ENCODE assay signal across 1 cellular context in the genomic region with DNA sequence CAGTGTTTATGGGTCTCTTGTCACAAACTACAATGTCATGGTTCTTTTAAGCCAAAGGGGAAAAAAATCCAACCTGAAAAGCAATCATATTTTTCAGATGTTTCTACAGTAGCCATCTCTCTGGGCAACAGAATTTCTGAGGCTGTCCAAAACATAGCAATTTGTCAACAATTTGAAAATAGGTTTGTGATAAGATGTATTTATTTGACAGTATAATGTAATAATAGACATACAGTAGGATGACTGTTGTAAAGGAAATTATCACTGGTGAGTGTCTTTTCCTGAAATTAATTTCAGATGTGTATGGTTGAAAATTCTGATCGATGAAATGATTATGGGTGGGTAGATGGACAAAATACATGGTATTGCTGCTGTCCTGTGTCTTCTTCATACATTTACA.
TF ChIP-seq lines count a peak whose summit lies in the region.

No MANE protein-coding gene starts in this region.

TF ChIP-seq in SK-N-SH, 30 proteins besides CTCF, POLR2A, EP300 and RAD21 (continued from another document):
- TF ChIP-seq, protein P1, sequence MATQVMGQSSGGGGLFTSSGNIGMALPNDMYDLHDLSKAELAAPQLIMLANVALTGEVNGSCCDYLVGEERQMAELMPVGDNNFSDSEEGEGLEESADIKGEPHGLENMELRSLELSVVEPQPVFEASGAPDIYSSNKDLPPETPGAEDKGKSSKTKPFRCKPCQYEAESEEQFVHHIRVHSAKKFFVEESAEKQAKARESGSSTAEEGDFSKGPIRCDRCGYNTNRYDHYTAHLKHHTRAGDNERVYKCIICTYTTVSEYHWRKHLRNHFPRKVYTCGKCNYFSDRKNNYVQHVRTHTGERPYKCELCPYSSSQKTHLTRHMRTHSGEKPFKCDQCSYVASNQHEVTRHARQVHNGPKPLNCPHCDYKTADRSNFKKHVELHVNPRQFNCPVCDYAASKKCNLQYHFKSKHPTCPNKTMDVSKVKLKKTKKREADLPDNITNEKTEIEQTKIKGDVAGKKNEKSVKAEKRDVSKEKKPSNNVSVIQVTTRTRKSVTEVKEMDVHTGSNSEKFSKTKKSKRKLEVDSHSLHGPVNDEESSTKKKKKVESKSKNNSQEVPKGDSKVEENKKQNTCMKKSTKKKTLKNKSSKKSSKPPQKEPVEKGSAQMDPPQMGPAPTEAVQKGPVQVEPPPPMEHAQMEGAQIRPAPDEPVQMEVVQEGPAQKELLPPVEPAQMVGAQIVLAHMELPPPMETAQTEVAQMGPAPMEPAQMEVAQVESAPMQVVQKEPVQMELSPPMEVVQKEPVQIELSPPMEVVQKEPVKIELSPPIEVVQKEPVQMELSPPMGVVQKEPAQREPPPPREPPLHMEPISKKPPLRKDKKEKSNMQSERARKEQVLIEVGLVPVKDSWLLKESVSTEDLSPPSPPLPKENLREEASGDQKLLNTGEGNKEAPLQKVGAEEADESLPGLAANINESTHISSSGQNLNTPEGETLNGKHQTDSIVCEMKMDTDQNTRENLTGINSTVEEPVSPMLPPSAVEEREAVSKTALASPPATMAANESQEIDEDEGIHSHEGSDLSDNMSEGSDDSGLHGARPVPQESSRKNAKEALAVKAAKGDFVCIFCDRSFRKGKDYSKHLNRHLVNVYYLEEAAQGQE (IDR thresholded peaks at IDR 0.05; ENCODE audit: low read depth, low read length) = no peak
- peak; percentile 23 for TF ChIP-seq CHD2 (IDR thresholded peaks at IDR 0.05; ENCODE audit: low read length, partially characterized antibody)
- TF ChIP-seq NFIC (IDR thresholded peaks at IDR 0.05; ENCODE audit: borderline replicate concordance) = no peak
- TF ChIP-seq SMC3 (IDR thresholded peaks at IDR 0.05; ENCODE audit: low read depth, low read length) = no peak
- no peak for TF ChIP-seq GABPA (IDR thresholded peaks at IDR 0.05; ENCODE audit: low read depth)
- TF ChIP-seq YY1 (IDR thresholded peaks at IDR 0.05; ENCODE audit: low read depth) = no peak
- TF ChIP-seq GATA2 (CRISPR knock-in tag; IDR thresholded peaks at IDR 0.05) = peak; percentile 57; the same call in 1 of the 2 replicates
- no peak for TF ChIP-seq FOXJ3 (CRISPR knock-in tag; IDR thresholded peaks at IDR 0.05)
- TF ChIP-seq NRF1 (IDR thresholded peaks at IDR 0.05; ENCODE audit: low read depth, low read length) = no peak
- TF ChIP-seq SIN3A (IDR thresholded peaks at IDR 0.05; ENCODE audit: borderline replicate concordance, low read depth, low read length) = no peak
- no peak for TF ChIP-seq TCF12 (IDR thresholded peaks at IDR 0.05)
- TF ChIP-seq RFX5 (IDR thresholded peaks at IDR 0.05; ENCODE audit: low read length) = no peak
- TF ChIP-seq RXRA (IDR thresholded peaks at IDR 0.05; ENCODE audit: borderline replicate concordance, low read depth) = no peak
- TF ChIP-seq MEF2A (IDR thresholded peaks at IDR 0.05; ENCODE audit: borderline replicate concordance, low read depth) = no peak
- TF ChIP-seq, protein P2, sequence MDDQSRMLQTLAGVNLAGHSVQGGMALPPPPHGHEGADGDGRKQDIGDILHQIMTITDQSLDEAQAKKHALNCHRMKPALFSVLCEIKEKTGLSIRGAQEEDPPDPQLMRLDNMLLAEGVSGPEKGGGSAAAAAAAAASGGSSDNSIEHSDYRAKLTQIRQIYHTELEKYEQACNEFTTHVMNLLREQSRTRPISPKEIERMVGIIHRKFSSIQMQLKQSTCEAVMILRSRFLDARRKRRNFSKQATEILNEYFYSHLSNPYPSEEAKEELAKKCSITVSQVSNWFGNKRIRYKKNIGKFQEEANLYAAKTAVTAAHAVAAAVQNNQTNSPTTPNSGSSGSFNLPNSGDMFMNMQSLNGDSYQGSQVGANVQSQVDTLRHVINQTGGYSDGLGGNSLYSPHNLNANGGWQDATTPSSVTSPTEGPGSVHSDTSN (IDR thresholded peaks at IDR 0.05) = no peak
- TF ChIP-seq FOSL2 (IDR thresholded peaks at IDR 0.05; ENCODE audit: borderline replicate concordance, low read depth) = no peak
- peak; percentile 64; the same call in 1 of the 2 replicates for TF ChIP-seq RCOR1 (IDR thresholded peaks at IDR 0.05; ENCODE audit: low read length)
- TF ChIP-seq POLR2AphosphoS5 (IDR thresholded peaks at IDR 0.05; ENCODE audit: low read depth, low read length) = no peak
- TF ChIP-seq EZH2phosphoT487 (IDR thresholded peaks at IDR 0.05; ENCODE audit: borderline replicate concordance, low read depth) = no peak
- TF ChIP-seq MXI1 (IDR thresholded peaks at IDR 0.05; ENCODE audit: low read depth, low read length) = no peak
TF ChIP-seq in SK-N-SH: peak in this region for 3.
